ENCODE assay signal across 1 cellular context in the genomic region with DNA sequence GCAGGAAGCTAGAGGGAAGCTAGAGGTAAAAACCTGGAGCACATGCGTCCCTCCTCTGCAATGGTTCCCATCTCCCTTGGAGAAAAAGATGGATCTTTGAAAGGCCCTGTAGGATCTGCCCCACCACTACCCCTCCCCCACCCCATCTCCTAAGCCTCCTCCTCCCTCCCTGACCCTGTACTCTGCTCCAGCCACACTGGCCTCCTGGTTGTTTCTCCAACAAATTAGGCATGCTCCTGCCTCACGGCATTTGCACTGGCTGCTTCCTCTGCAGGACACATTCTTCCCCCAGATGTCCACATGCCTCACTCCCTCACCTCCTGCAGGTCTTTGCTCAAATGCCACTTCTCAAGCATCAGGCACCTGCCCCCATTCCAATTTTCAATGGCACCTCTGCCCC.
TF ChIP-seq lines count a peak whose summit lies in the region.

No MANE protein-coding gene starts in this region.

TF ChIP-seq in HepG2, 621 proteins besides CTCF, POLR2A, EP300 and RAD21:
- TF ChIP-seq REL (CRISPR knock-in tag; conservative IDR thresholded peaks at IDR 0.05): no peak
- TF ChIP-seq, protein P1, sequence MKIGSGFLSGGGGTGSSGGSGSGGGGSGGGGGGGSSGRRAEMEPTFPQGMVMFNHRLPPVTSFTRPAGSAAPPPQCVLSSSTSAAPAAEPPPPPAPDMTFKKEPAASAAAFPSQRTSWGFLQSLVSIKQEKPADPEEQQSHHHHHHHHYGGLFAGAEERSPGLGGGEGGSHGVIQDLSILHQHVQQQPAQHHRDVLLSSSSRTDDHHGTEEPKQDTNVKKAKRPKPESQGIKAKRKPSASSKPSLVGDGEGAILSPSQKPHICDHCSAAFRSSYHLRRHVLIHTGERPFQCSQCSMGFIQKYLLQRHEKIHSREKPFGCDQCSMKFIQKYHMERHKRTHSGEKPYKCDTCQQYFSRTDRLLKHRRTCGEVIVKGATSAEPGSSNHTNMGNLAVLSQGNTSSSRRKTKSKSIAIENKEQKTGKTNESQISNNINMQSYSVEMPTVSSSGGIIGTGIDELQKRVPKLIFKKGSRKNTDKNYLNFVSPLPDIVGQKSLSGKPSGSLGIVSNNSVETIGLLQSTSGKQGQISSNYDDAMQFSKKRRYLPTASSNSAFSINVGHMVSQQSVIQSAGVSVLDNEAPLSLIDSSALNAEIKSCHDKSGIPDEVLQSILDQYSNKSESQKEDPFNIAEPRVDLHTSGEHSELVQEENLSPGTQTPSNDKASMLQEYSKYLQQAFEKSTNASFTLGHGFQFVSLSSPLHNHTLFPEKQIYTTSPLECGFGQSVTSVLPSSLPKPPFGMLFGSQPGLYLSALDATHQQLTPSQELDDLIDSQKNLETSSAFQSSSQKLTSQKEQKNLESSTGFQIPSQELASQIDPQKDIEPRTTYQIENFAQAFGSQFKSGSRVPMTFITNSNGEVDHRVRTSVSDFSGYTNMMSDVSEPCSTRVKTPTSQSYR (CRISPR knock-in tag; IDR thresholded peaks at IDR 0.05; ENCODE audit: borderline replicate concordance): 0 out of 2 replicates have a peak, but pooled peaks have one; percentile 37
